ENCODE assay signal across 22 cellular contexts in genomic region chr22:46726986-46727317, GRCh38. TPM values are rescaled to one million over a fixed set of nuclear protein-coding genes. Genes with fewer than 3 reads are reported as not detected.
DNase-seq lines count a peak whose midpoint lies in the region; ATAC-seq and TF ChIP-seq lines count a peak whose summit lies in the region.
"Had no signal": no experiment of that assay in that cellular context is flagged by ENCODE, and none has a peak within 500 bp of the region (broad histone marks: within the 10 kb centered on the region; RNA-seq: fewer than 3 reads in every experiment).

No MANE protein-coding gene starts in this region.

- no peak overlapping the region for H3K9ac ChIP-seq in GM23248

- peaks cover 90% of the 10 kb centered on the region for H3K4me1 ChIP-seq in left ventricle myocardium inferior
- H3K4me1 ChIP-seq in right cardiac atrium (ENCODE audit: control insufficient read depth, insufficient read depth, low read length): peaks cover 22% of the 10 kb centered on the region
- 0 out of 2 replicates have a peak, but pooled peaks cover 4% of the 10 kb centered on the region for H3K4me1 ChIP-seq in GM23248 (ENCODE audit: insufficient read depth)

- TF ChIP-seq CTCF in left ventricle myocardium inferior (IDR thresholded peaks at IDR 0.05; ENCODE audit: borderline replicate concordance): no peak
- no peak for TF ChIP-seq CTCF in GM20000 (IDR thresholded peaks at IDR 0.05; ENCODE audit: extremely low read depth, missing control alignments)

- H3K4me1 Mint-ChIP-seq in activated T-helper 17 cell treated with anti-CD3 and anti-CD28 coated beads, Interleukin-2, amount 50 U/mL, for 72 hours: peaks cover 23% of the 10 kb centered on the region
- peaks cover 67% of the 10 kb centered on the region for H3K4me1 Mint-ChIP-seq in stimulated activated effector memory CD8-positive, alpha-beta T cell treated with anti-CD3 and anti-CD28 coated beads, Interleukin-12 subunit alpha, Interleukin-12 subunit beta, amount 100 ng/mL, for 72 hours

- peaks cover 96% of the 10 kb centered on the region for H3K79me2 ChIP-seq in GM23248 (ENCODE audit: insufficient read depth)

- no peak overlapping the region for H3K4me3 Mint-ChIP-seq in activated T-helper 17 cell treated with anti-CD3 and anti-CD28 coated beads, Interleukin-2, amount 50 U/mL, for 72 hours
- H3K4me3 Mint-ChIP-seq in stimulated activated effector memory CD8-positive, alpha-beta T cell treated with anti-CD3 and anti-CD28 coated beads, Interleukin-12 subunit alpha, Interleukin-12 subunit beta, amount 100 ng/mL, for 72 hours: no peak overlapping the region
- H3K4me3 Mint-ChIP-seq: activated naive CD8-positive, alpha-beta T cell treated with anti-CD3 and anti-CD28 coated beads, Interleukin-2, amount 10 ng/mL, durations not matched to agents 7 days and 5 days had no signal

- H3K27me3 Mint-ChIP-seq in activated T-helper 17 cell treated with anti-CD3 and anti-CD28 coated beads, Interleukin-2, amount 50 U/mL, for 72 hours: no peaks in the 10 kb centered on the region
- H3K27me3 Mint-ChIP-seq: activated naive CD8-positive, alpha-beta T cell treated with anti-CD3 and anti-CD28 coated beads, Interleukin-2, amount 10 ng/mL, durations not matched to agents 7 days and 5 days; memory B cell had no signal

- H3K36me3 ChIP-seq in left ventricle myocardium inferior: peaks cover 12% of the 10 kb centered on the region
- H3K36me3 ChIP-seq in GM23248 (ENCODE audit: low read depth): no peaks in the 10 kb centered on the region

- no peak for ATAC-seq in right cardiac atrium
- ATAC-seq in activated T-helper 17 cell treated with anti-CD3 and anti-CD28 coated beads, Interleukin-2, amount 50 U/mL, for 72 hours (replicated peaks): no peak
- ATAC-seq in stimulated activated effector memory CD8-positive, alpha-beta T cell treated with anti-CD3 and anti-CD28 coated beads, Interleukin-12 subunit alpha, Interleukin-12 subunit beta, amount 100 ng/mL, for 72 hours: no peak
- no peak for ATAC-seq in GM21515 (IDR thresholded peaks at IDR 0.05; ENCODE audit: unreplicated experiment)

- peak overlapping the region; percentile 22 for H3K27ac Mint-ChIP-seq in activated T-helper 17 cell treated with anti-CD3 and anti-CD28 coated beads, Interleukin-2, amount 50 U/mL, for 72 hours
- peak overlapping the region; percentile 94 for H3K27ac Mint-ChIP-seq in stimulated activated effector memory CD8-positive, alpha-beta T cell treated with anti-CD3 and anti-CD28 coated beads, Interleukin-12 subunit alpha, Interleukin-12 subunit beta, amount 100 ng/mL, for 72 hours
- H3K27ac Mint-ChIP-seq: activated naive CD8-positive, alpha-beta T cell treated with anti-CD3 and anti-CD28 coated beads, Interleukin-2, amount 10 ng/mL, durations not matched to agents 7 days and 5 days; activated T-helper 2 cell treated with anti-CD3 and anti-CD28 coated beads, Interferon-gamma antibody, Interleukin-2, Interleukin-4, amounts not matched to agents 10 μg/mL and 5 μg/mL and 100 μg/mL, durations not matched to agents 14 hours and 24 hours and 36 hours; memory B cell had no signal

- H3K27ac ChIP-seq in left ventricle myocardium inferior (replicated peaks): peak overlapping the region; percentile 98
- H3K27ac ChIP-seq in right cardiac atrium (ENCODE audit: low read length): no peak overlapping the region
- H3K27ac ChIP-seq in GM23248: no peak overlapping the region
- H3K27ac ChIP-seq: psoas muscle, upper lobe of right lung had no signal

- H3K9me3 Mint-ChIP-seq in activated T-helper 17 cell treated with anti-CD3 and anti-CD28 coated beads, Interleukin-2, amount 50 U/mL, for 72 hours: no peaks in the 10 kb centered on the region
- no peaks in the 10 kb centered on the region for H3K9me3 Mint-ChIP-seq in stimulated activated effector memory CD8-positive, alpha-beta T cell treated with anti-CD3 and anti-CD28 coated beads, Interleukin-12 subunit alpha, Interleukin-12 subunit beta, amount 100 ng/mL, for 72 hours
- H3K9me3 Mint-ChIP-seq: activated naive CD8-positive, alpha-beta T cell treated with anti-CD3 and anti-CD28 coated beads, Interleukin-2, amount 10 ng/mL, durations not matched to agents 7 days and 5 days; activated T-helper 2 cell treated with anti-CD3 and anti-CD28 coated beads, Interferon-gamma antibody, Interleukin-2, Interleukin-4, amounts not matched to agents 10 μg/mL and 5 μg/mL and 100 μg/mL, durations not matched to agents 14 hours and 24 hours and 36 hours; memory B cell had no signal

- in situ Hi-C loops in GM23248 (cut with MboI): no loop called here

- peaks cover 100% of the 10 kb centered on the region for H3K36me3 Mint-ChIP-seq in activated T-helper 17 cell treated with anti-CD3 and anti-CD28 coated beads, Interleukin-2, amount 50 U/mL, for 72 hours (ENCODE audit: low read depth)
- H3K36me3 Mint-ChIP-seq in stimulated activated effector memory CD8-positive, alpha-beta T cell treated with anti-CD3 and anti-CD28 coated beads, Interleukin-12 subunit alpha, Interleukin-12 subunit beta, amount 100 ng/mL, for 72 hours: peaks cover 96% of the 10 kb centered on the region

- no peaks in the 10 kb centered on the region; the same call in 1 of the 2 replicates for H4K20me1 ChIP-seq in GM23248 (ENCODE audit: insufficient read depth)

- H3K9me2 ChIP-seq in GM23248 (ENCODE audit: insufficient read depth): no peaks in the 10 kb centered on the region

- no peaks in the 10 kb centered on the region for H3F3A ChIP-seq in GM23248 (ENCODE audit: insufficient read depth)

- DNase-seq in left ventricle myocardium inferior: no peak
- no peak for DNase-seq in right cardiac atrium
- DNase-seq in GM20000 (ENCODE audit: low spot score): peak; percentile 46
- DNase-seq in stimulated activated effector memory CD8-positive, alpha-beta T cell treated with anti-CD3 and anti-CD28 coated beads, Interleukin-12 subunit alpha, Interleukin-12 subunit beta, amount 100 ng/mL, for 72 hours (ENCODE audit: low spot score in 2 of 2): no peak
- no peak for DNase-seq in GM23248
- DNase-seq in NCI-H226: no peak
- DNase-seq: activated CD4-positive, alpha-beta T cell treated with anti-CD3 and anti-CD28 coated beads, Interleukin-2, amount 50 U/mL, for 1 hour; activated naive CD8-positive, alpha-beta T cell treated with anti-CD3 and anti-CD28 coated beads, Interleukin-2, amount 10 ng/mL, durations not matched to agents 7 days and 5 days; Calu3; cerebellar nuclear complex; DND-41; GOT3; head of caudate nucleus; Karpas-422; left cardiac atrium; NCI-H187; psoas muscle; upper lobe of right lung had no signal

- H3K4me3 ChIP-seq in left ventricle myocardium inferior (no peak overlapping the region), right cardiac atrium (ENCODE audit: low read length) (no peak overlapping the region), GM23248 (no peak overlapping the region)
- H3K4me3 ChIP-seq: psoas muscle, upper lobe of right lung had no signal

- no peak overlapping the region for H2AFZ ChIP-seq in GM23248

- 94% methylated on average over 3 of the region's 3 CpGs for WGBS in right cardiac atrium
- 99 to 100% methylated on average over 3 of the region's 3 CpGs for WGBS in GM23248 (ENCODE audit: low coverage in 1 of 2, low lambda C conversion rate in 2 of 2, missing lambda C conversion rate in 2 of 2), 2 experiments

- H3K9me3 ChIP-seq in left ventricle myocardium inferior (replicated peaks) (no peaks in the 10 kb centered on the region), right cardiac atrium (ENCODE audit: control insufficient read depth, low read length) (no peaks in the 10 kb centered on the region), GM23248 (ENCODE audit: low read depth) (no peaks in the 10 kb centered on the region)
- H3K9me3 ChIP-seq: psoas muscle, upper lobe of right lung had no signal

- no peak overlapping the region for H3K4me2 ChIP-seq in GM23248 (ENCODE audit: unreplicated experiment)

- intact Hi-C loops in left ventricle myocardium inferior (cut with micrococcal nuclease): no loop called here
- intact Hi-C loops in right cardiac atrium (cut with DNase I): no loop called here

- H3K27me3 ChIP-seq in left ventricle myocardium inferior (ENCODE audit: low read depth): no peaks in the 10 kb centered on the region
- no peaks in the 10 kb centered on the region for H3K27me3 ChIP-seq in right cardiac atrium (ENCODE audit: control insufficient read depth, insufficient read depth)
- H3K27me3 ChIP-seq in GM23248 (replicated peaks; ENCODE audit: insufficient read depth): no peaks in the 10 kb centered on the region
- H3K27me3 ChIP-seq: upper lobe of right lung had no signal

RNA-seq across cellular contexts. Expression of gene CERK, which starts 11.1 kb away (rescaled TPM):
- total RNA-seq in left ventricle myocardium inferior (76.9 TPM), right cardiac atrium (10 to 100 TPM; 59.5 to 83.5 (median 68.7) TPM)
- polyA plus RNA-seq in right cardiac atrium (32.6 TPM), GM23248 (2016; fragmentation: Nextera tagmentation; extraction: Ambion mirVana) (24.3 and 25.3 TPM in 2 replicates)
- 100 to 1,000 TPM in 1 of 2 donors, 10 to 100 TPM in 1; 90.7 to 124 TPM for total RNA-seq in activated T-helper 17 cell treated with anti-CD3 and anti-CD28 coated beads, Interleukin-2, amount 50 U/mL, for 72 hours
- total RNA-seq in GM23248 (2014; rRNA removed; shearing (Covaris generic)): 45.1 and 45.4 TPM in 2 replicates

RNA-seq across cellular contexts. Expression of gene TBC1D22A, which starts 35.5 kb away (rescaled TPM):
- total RNA-seq in left ventricle myocardium inferior (16.2 TPM), right cardiac atrium (10 to 100 TPM; 15.3 to 17.3 (median 16.4) TPM)
- polyA plus RNA-seq in right cardiac atrium (12.0 TPM), GM23248 (2016; fragmentation: Nextera tagmentation; extraction: Ambion mirVana) (16.9 and 17.9 TPM in 2 replicates)
- 100 to 1,000 TPM in 1 of 2 donors, 10 to 100 TPM in 1; 52.4 to 108 TPM for total RNA-seq in activated T-helper 17 cell treated with anti-CD3 and anti-CD28 coated beads, Interleukin-2, amount 50 U/mL, for 72 hours
- total RNA-seq in GM23248 (2014; rRNA removed; shearing (Covaris generic)): 12.3 and 13.3 TPM in 2 replicates
